Comparison of ENCODE assay signal across 9 cellular contexts in the genomic region with DNA sequence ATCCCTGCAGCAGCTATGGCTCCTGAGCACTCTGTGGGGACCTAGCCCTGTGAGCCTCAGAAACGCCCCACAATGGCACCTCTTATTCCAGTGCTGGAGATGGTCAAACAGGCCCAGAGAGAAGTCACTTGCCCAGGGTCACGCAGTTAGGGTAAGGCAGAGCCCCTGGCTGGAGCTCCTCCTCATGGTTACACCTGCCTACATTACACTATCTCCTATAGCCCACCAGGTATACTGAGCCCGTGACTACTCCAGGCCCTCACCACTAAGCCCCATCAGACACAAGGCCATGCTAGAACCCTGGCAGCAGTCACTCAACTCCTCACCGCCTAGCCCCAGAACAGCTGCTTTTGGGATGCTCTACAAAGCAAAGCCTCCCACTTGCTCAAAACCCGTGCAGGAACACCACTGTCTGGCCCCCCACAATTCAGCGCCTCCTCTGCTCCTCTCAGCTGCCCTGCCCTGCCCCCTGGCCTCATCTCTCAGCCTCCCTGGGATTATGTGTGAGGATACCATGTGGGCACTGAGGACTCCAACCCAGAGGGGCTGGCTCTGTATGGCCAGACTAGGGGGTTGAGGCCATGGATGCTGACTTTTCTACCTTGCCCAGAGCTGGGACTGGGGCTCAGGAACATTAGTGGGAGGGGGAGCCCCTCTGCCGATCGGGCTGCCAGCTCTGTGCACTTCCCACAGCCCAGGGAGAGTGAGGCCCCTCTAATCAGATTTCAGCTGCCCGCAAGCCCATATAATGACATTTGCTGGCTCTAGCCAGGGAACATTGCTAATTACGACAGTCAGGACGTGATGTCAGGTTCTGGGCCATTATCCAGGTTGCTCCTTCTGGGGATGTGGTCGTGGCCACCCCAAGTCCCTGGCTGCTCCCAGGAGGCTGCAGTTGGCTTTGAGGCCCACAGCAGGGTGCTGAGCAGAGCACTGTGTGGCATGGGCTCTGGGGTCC. TPM values are rescaled to one million over a fixed set of nuclear protein-coding genes. Genes with fewer than 3 reads are reported as not detected.
DNase-seq lines count a peak whose midpoint lies in the region; ATAC-seq and TF ChIP-seq lines count a peak whose summit lies in the region.
"Had no signal": no experiment of that assay in that cellular context is flagged by ENCODE, and none has a peak within 500 bp of the region (broad histone marks: within the 10 kb centered on the region; RNA-seq: fewer than 3 reads in every experiment).

No MANE protein-coding gene starts in this region.

- H3K9ac ChIP-seq in trophoblast cell (ENCODE audit: low read length): no peak overlapping the region

- H2BK5ac ChIP-seq in trophoblast cell (ENCODE audit: low read depth, low read length, poor library complexity): no peak overlapping the region

- H2AFZ ChIP-seq in trophoblast cell (ENCODE audit: insufficient read depth, low read length, poor library complexity): no peak overlapping the region

- H3K36me3 ChIP-seq in adrenal gland (replicated peaks in 1 of 2) (peaks cover 0 to 26% of the 10 kb centered on the region in 2 donors), trophoblast cell (ENCODE audit: control insufficient read depth in 1 of 2, insufficient read depth in 2 of 2, low read length in 2 of 2) (peaks cover 40 to 41% of the 10 kb centered on the region in 2 experiments)

- H3K18ac ChIP-seq in trophoblast cell (ENCODE audit: low read length): peak overlapping the region; percentile 7

- peak overlapping the region; percentile 67 for H3K4me3 Mint-ChIP-seq in glutamatergic neuron (ENCODE audit: unreplicated experiment)

- intact Hi-C loops in adrenal gland (cut with DNase I): loop anchor here in 1 of 2 donors (5.0 to 10.0 kb wide), 2 partner anchors 57 to 155 kb away; partner anchors contain the start of genes GNL3 and PBRM1

- H4K91ac ChIP-seq in trophoblast cell (ENCODE audit: low read depth, low read length): no peak overlapping the region

- H3K4ac ChIP-seq in trophoblast cell (ENCODE audit: low read depth, low read length): no peak overlapping the region

- H3K27me3 ChIP-seq in adrenal gland (no peaks in the 10 kb centered on the region), trophoblast cell (ENCODE audit: insufficient read depth, low read length) (no peaks in the 10 kb centered on the region)

- 54 to 80% (median 63%) methylated on average over 4 to 12 of the region's 12 CpGs for WGBS in adrenal gland, 4 donors
- no CpG with 5 or more reads among the region's 12 CpGs for WGBS in trophoblast cell (ENCODE audit: extremely low coverage, insufficient coverage, insufficient read length)

- no peak overlapping the region for H2AK5ac ChIP-seq in trophoblast cell (ENCODE audit: low read length)

- TF ChIP-seq CTCF in adrenal gland (IDR thresholded peaks at IDR 0.05): no peak
- TF ChIP-seq CTCF in glutamatergic neuron (IDR thresholded peaks at IDR 0.05; ENCODE audit: partially characterized antibody, unreplicated experiment): no peak

- peaks cover 29% of the 10 kb centered on the region for H3K79me2 ChIP-seq in trophoblast cell (ENCODE audit: control insufficient read depth, insufficient read depth, low read length, poor library complexity)

- H3K4me1 Mint-ChIP-seq in glutamatergic neuron (ENCODE audit: low read depth, unreplicated experiment): peaks cover 11% of the 10 kb centered on the region

- H3K4me1 ChIP-seq in adrenal gland (replicated peaks in 1 of 2): peaks cover 49 to 74% of the 10 kb centered on the region in 2 donors
- H3K4me1 ChIP-seq in trophoblast cell (ENCODE audit: control insufficient read depth in 1 of 2, insufficient read depth in 2 of 2, low read length in 2 of 2): peaks cover 68 to 72% of the 10 kb centered on the region in 2 experiments

- no peak overlapping the region for H3K4me2 ChIP-seq in trophoblast cell (ENCODE audit: low read length)

- H3K27ac ChIP-seq in adrenal gland (peak overlapping the region in 4 of 5 donors; percentile 41 to 86 (median 73)), trophoblast cell (ENCODE audit: low read depth, low read length) (no peak overlapping the region)

- no peak overlapping the region for H4K8ac ChIP-seq in trophoblast cell (ENCODE audit: low read depth, low read length)

- no peak for ATAC-seq in stimulated activated naive CD8-positive, alpha-beta T cell treated with anti-CD3 and anti-CD28 coated beads, Interleukin-15, Interleukin-2, amounts not matched to agents 100 U/mL and 50 U/mL, for 24 hours
- ATAC-seq in HG02642 (IDR thresholded peaks at IDR 0.05; ENCODE audit: poor library complexity, unreplicated experiment) (no peak), GM19467 (IDR thresholded peaks at IDR 0.05; ENCODE audit: unreplicated experiment) (no peak)

- no peak overlapping the region for H3K23ac ChIP-seq in trophoblast cell (ENCODE audit: low read length)

- no peak overlapping the region for H2BK120ac ChIP-seq in trophoblast cell (ENCODE audit: insufficient read depth, low read length, poor library complexity)

- no peak overlapping the region for H2BK12ac ChIP-seq in trophoblast cell (ENCODE audit: low read length)

- no peak overlapping the region for H3K14ac ChIP-seq in trophoblast cell (ENCODE audit: low read length)

- peaks cover 10% of the 10 kb centered on the region for H3K27me3 Mint-ChIP-seq in glutamatergic neuron (ENCODE audit: unreplicated experiment)

- H3K9me3 Mint-ChIP-seq in glutamatergic neuron (ENCODE audit: unreplicated experiment): peaks cover 7% of the 10 kb centered on the region

- no peaks in the 10 kb centered on the region for H3K36me3 Mint-ChIP-seq in glutamatergic neuron (ENCODE audit: unreplicated experiment)

- H4K12ac ChIP-seq in trophoblast cell (ENCODE audit: low read depth, low read length): no peak overlapping the region

- H3K9me3 ChIP-seq in adrenal gland (replicated peaks in 1 of 3): no peaks in the 10 kb centered on the region
- no peaks in the 10 kb centered on the region for H3K9me3 ChIP-seq in trophoblast cell (ENCODE audit: insufficient read depth, low read depth, low read length)

- H3K79me1 ChIP-seq in trophoblast cell (ENCODE audit: low read length): peaks cover 39% of the 10 kb centered on the region

- peak; percentile 9 to 20 for TF ChIP-seq POLR2A in adrenal gland (IDR thresholded peaks at IDR 0.05)

- H3K4me3 ChIP-seq in adrenal gland: no peak overlapping the region
- H3K4me3 ChIP-seq in trophoblast cell (ENCODE audit: low read depth, low read length): no peak overlapping the region

- peak overlapping the region; percentile 43 for H3K27ac Mint-ChIP-seq in glutamatergic neuron (ENCODE audit: unreplicated experiment)

- DNase-seq in GM03348 (ENCODE audit: low spot score) (peak; percentile 51), adrenal gland (peak; percentile 50 to 94 (median 59)), glutamatergic neuron (peak; percentile 13), trophoblast cell (no peak), GM19238 (ENCODE audit: insufficient read length, low spot score) (no peak)
- DNase-seq in stimulated activated naive CD8-positive, alpha-beta T cell treated with anti-CD3 and anti-CD28 coated beads, Interleukin-15, Interleukin-2, amounts not matched to agents 100 U/mL and 50 U/mL, for 24 hours: no peak
- DNase-seq: stimulated activated CD4-positive, alpha-beta T cell treated with anti-CD3 and anti-CD28 coated beads, Interleukin-4, amount 100 ng/mL, for 4 hours had no signal

RNA-seq across cellular contexts. Expression of gene NT5DC2, which starts 4.0 kb away (rescaled TPM):
- total RNA-seq in adrenal gland (100 to 1,000 TPM in 3 of 8 donors, 10 to 100 TPM in 5; 50.8 to 180 (median 78.7) TPM), glutamatergic neuron (ENCODE audit: unreplicated experiment) (308 TPM)
- polyA plus RNA-seq in adrenal gland: 100 to 1,000 TPM in 2 of 3 donors, 10 to 100 TPM in 1; 91.9 to 384 (median 176) TPM
- 247 and 254 TPM in 2 replicates for polyA plus RNA-seq in trophoblast cell (2013)

RNA-seq across cellular contexts. Expression of gene UQCC5, which starts 6.8 kb away (rescaled TPM):
- total RNA-seq in adrenal gland: 100 to 1,000 TPM in 1 of 8 donors, 10 to 100 TPM in 5, 1 to 10 TPM in 2; 1.1 to 114 (median 67.7) TPM
- 100 to 1,000 TPM in 1 of 3 donors, 10 to 100 TPM in 2; 34.9 to 330 (median 99.9) TPM for polyA plus RNA-seq in adrenal gland
- total RNA-seq in glutamatergic neuron (ENCODE audit: unreplicated experiment): 13.7 TPM
- polyA plus RNA-seq in trophoblast cell (2013): 68.9 TPM in 2 replicates

RNA-seq across cellular contexts. Expression of gene STAB1, which starts 34.5 kb away (rescaled TPM):
- total RNA-seq in adrenal gland: 100 to 1,000 TPM; 210 to 650 (median 466) TPM
- 1,000 to 10,000 TPM in 1 of 3 donors, 100 to 1,000 TPM in 1, 10 to 100 TPM in 1; 33.9 to 1,593 (median 996) TPM for polyA plus RNA-seq in adrenal gland
- total RNA-seq in glutamatergic neuron (ENCODE audit: unreplicated experiment): 6.3 TPM
- polyA plus RNA-seq in trophoblast cell (2013): 0.14 and 0.19 TPM in 2 replicates

Comparison
In these comparisons a context has a peak if more than half of its experiments do, and no peak if none do; other contexts are left out.
1. DNase-seq: peak in GM03348 (single experiment), adrenal gland (7 of 7) and glutamatergic neuron (single experiment); none in trophoblast cell (0 of 2), GM19238 (single experiment) and stimulated activated naive CD8-positive, alpha-beta T cell treated with anti-CD3 and anti-CD28 coated beads, Interleukin-15, Interleukin-2, amounts not matched to agents 100 U/mL and 50 U/mL, for 24 hours (single experiment).
2. RNA of gene STAB1, which starts 34.5 kb away (total RNA-seq): 210 to 650 TPM in adrenal gland; 6.3 TPM in glutamatergic neuron (single experiment); every median in the first group is over 10 times any median in the second.